ENCODE assay signal across 8 cellular contexts in genomic region chr7:96052289-96052688, GRCh38.
"Had no signal": no experiment of that assay in that cellular context is flagged by ENCODE, and none has a peak within 500 bp of the region (broad histone marks: within the 10 kb centered on the region; RNA-seq: fewer than 3 reads in every experiment).

No MANE protein-coding gene starts in this region.

- FAIRE-seq: G401.6, GM12878, GM12891, GM12892, GM18507, GM19239 had no signal

- H3K4me3 ChIP-seq: GM12878 had no signal

- DNase-seq: GDM1, GF-D8 had no signal

- ATAC-seq: GM12878 had no signal
